Comparison of ENCODE assay signal across 1 cellular context in genomic region chr6:108001696-108002231, GRCh38.
TF ChIP-seq lines count a peak whose summit lies in the region.

No MANE protein-coding gene starts in this region.

TF ChIP-seq in HepG2, 621 proteins besides CTCF, POLR2A, EP300 and RAD21 (continued from another document and continues in another):
- TF ChIP-seq ZNF280D (CRISPR knock-in tag; IDR thresholded peaks at IDR 0.05) (0 out of 2 replicates have a peak, but pooled peaks have one; percentile 22), ZFY (CRISPR knock-in tag; IDR thresholded peaks at IDR 0.05) (0 out of 2 replicates have a peak, but pooled peaks have one; percentile 8), NFIC (IDR thresholded peaks at IDR 0.05; ENCODE audit: low read length) (peak; percentile 74; the same call in 1 of the 2 replicates), MNT (IDR thresholded peaks at IDR 0.05) (peak; percentile 9; the same call in 1 of the 2 replicates), ZSCAN29 (CRISPR knock-in tag; conservative IDR thresholded peaks at IDR 0.05) (0 out of 2 replicates have a peak, but pooled peaks have one; percentile 53), NR2F6 (IDR thresholded peaks at IDR 0.05) (peak; percentile 78), NR2F6 (CRISPR knock-in tag; IDR thresholded peaks at IDR 0.05) (peak; percentile 69), KDM1A (CRISPR knock-in tag; IDR thresholded peaks at IDR 0.05) (no peak), CENPBD1 (CRISPR knock-in tag; IDR thresholded peaks at IDR 0.05; ENCODE audit: borderline replicate concordance, low read depth) (no peak), ZNF7 (CRISPR knock-in tag; IDR thresholded peaks at IDR 0.05) (no peak), HNF4A (CRISPR knock-in tag; IDR thresholded peaks at IDR 0.05) (peak; percentile 67), ZBTB21 (CRISPR knock-in tag; IDR thresholded peaks at IDR 0.05) (no peak), KMT2B (CRISPR knock-in tag; IDR thresholded peaks at IDR 0.05) (peak; percentile 9; the same call in 1 of the 2 replicates), MED1 (CRISPR knock-in tag; IDR thresholded peaks at IDR 0.05) (peak; percentile 50; the same call in 1 of the 2 replicates), RXRB (CRISPR knock-in tag; IDR thresholded peaks at IDR 0.05; ENCODE audit: borderline replicate concordance) (peak; percentile 54), ZNF772 (CRISPR knock-in tag; IDR thresholded peaks at IDR 0.05) (peak; percentile 61; the same call in 1 of the 2 replicates), TBX2 (CRISPR knock-in tag; IDR thresholded peaks at IDR 0.05; ENCODE audit: borderline replicate concordance) (peak; percentile 86), DNMT3B (CRISPR knock-in tag; conservative IDR thresholded peaks at IDR 0.05) (no peak), ZNF468 (CRISPR knock-in tag; IDR thresholded peaks at IDR 0.05) (no peak), ZNF605 (CRISPR knock-in tag; IDR thresholded peaks at IDR 0.05) (no peak), SIX4 (CRISPR knock-in tag; IDR thresholded peaks at IDR 0.05) (peak; percentile 45; the same call in 1 of the 2 replicates), ZMYM4 (CRISPR knock-in tag; IDR thresholded peaks at IDR 0.05) (peak; percentile 69), ZNF644 (CRISPR knock-in tag; IDR thresholded peaks at IDR 0.05; ENCODE audit: low read depth) (0 out of 2 replicates have a peak, but pooled peaks have one; percentile 29), NCOR1 (IDR thresholded peaks at IDR 0.05; ENCODE audit: borderline replicate concordance, low read length) (peak; percentile 25; the same call in 1 of the 2 replicates), YY1 (IDR thresholded peaks at IDR 0.05; ENCODE audit: insufficient read depth, insufficient replicate concordance, low read depth, low read length) (peak; percentile 11), ARID5B (CRISPR knock-in tag; IDR thresholded peaks at IDR 0.05) (peak; percentile 72), TCF7 (IDR thresholded peaks at IDR 0.05; ENCODE audit: low read depth) (peak; percentile 80), NFE2L2 (IDR thresholded peaks at IDR 0.05; ENCODE audit: low read length) (no peak), ZMYM3 (CRISPR knock-in tag; IDR thresholded peaks at IDR 0.05) (peak; percentile 50; the same call in 1 of the 2 replicates), NR2F2 (IDR thresholded peaks at IDR 0.05; ENCODE audit: borderline replicate concordance, low read depth) (peak; percentile 59; the same call in 1 of the 2 replicates), ZNF101 (CRISPR knock-in tag; IDR thresholded peaks at IDR 0.05; ENCODE audit: borderline replicate concordance, low read depth) (no peak), THAP11 (CRISPR knock-in tag; IDR thresholded peaks at IDR 0.05) (peak; percentile 55), MLX (CRISPR knock-in tag; IDR thresholded peaks at IDR 0.05) (0 out of 2 replicates have a peak, but pooled peaks have one; percentile 28), LCORL (IDR thresholded peaks at IDR 0.05) (no peak), LCORL (CRISPR knock-in tag; IDR thresholded peaks at IDR 0.05) (peak; percentile 54; the same call in 1 of the 2 replicates), ZNF354B (CRISPR knock-in tag; IDR thresholded peaks at IDR 0.05) (no peak), ZSCAN9 (CRISPR knock-in tag; IDR thresholded peaks at IDR 0.05; ENCODE audit: borderline replicate concordance) (0 out of 2 replicates have a peak, but pooled peaks have one; percentile 17), ZNF33A (CRISPR knock-in tag; IDR thresholded peaks at IDR 0.05; ENCODE audit: borderline replicate concordance) (peak; percentile 38; the same call in 1 of the 2 replicates), ZBTB4 (CRISPR knock-in tag; IDR thresholded peaks at IDR 0.05; ENCODE audit: borderline replicate concordance) (no peak), ATF7-NPFF (CRISPR knock-in tag; IDR thresholded peaks at IDR 0.05; ENCODE audit: low read depth) (no peak)
- TF ChIP-seq, protein P1, sequence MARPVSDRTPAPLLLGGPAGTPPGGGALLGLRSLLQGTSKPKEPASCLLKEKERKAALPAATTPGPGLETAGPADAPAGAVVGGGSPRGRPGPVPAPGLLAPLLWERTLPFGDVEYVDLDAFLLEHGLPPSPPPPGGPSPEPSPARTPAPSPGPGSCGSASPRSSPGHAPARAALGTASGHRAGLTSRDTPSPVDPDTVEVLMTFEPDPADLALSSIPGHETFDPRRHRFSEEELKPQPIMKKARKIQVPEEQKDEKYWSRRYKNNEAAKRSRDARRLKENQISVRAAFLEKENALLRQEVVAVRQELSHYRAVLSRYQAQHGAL (CRISPR knock-in tag; IDR thresholded peaks at IDR 0.05; ENCODE audit: not compliant biosample characterization) = no peak
- TF ChIP-seq, protein P2, sequence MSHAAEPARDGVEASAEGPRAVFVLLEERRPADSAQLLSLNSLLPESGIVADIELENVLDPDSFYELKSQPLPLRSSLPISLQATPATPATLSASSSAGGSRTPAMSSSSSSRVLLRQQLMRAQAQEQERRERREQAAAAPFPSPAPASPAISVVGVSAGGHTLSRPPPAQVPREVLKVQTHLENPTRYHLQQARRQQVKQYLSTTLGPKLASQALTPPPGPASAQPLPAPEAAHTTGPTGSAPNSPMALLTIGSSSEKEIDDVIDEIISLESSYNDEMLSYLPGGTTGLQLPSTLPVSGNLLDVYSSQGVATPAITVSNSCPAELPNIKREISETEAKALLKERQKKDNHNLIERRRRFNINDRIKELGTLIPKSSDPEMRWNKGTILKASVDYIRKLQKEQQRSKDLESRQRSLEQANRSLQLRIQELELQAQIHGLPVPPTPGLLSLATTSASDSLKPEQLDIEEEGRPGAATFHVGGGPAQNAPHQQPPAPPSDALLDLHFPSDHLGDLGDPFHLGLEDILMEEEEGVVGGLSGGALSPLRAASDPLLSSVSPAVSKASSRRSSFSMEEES (CRISPR knock-in tag; IDR thresholded peaks at IDR 0.05) = peak; percentile 75
- TF ChIP-seq, protein P3, sequence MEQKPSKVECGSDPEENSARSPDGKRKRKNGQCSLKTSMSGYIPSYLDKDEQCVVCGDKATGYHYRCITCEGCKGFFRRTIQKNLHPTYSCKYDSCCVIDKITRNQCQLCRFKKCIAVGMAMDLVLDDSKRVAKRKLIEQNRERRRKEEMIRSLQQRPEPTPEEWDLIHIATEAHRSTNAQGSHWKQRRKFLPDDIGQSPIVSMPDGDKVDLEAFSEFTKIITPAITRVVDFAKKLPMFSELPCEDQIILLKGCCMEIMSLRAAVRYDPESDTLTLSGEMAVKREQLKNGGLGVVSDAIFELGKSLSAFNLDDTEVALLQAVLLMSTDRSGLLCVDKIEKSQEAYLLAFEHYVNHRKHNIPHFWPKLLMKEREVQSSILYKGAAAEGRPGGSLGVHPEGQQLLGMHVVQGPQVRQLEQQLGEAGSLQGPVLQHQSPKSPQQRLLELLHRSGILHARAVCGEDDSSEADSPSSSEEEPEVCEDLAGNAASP (CRISPR knock-in tag; IDR thresholded peaks at IDR 0.05; ENCODE audit: borderline replicate concordance) = peak; percentile 72; the same call in 1 of the 2 replicates
- TF ChIP-seq, protein P4, sequence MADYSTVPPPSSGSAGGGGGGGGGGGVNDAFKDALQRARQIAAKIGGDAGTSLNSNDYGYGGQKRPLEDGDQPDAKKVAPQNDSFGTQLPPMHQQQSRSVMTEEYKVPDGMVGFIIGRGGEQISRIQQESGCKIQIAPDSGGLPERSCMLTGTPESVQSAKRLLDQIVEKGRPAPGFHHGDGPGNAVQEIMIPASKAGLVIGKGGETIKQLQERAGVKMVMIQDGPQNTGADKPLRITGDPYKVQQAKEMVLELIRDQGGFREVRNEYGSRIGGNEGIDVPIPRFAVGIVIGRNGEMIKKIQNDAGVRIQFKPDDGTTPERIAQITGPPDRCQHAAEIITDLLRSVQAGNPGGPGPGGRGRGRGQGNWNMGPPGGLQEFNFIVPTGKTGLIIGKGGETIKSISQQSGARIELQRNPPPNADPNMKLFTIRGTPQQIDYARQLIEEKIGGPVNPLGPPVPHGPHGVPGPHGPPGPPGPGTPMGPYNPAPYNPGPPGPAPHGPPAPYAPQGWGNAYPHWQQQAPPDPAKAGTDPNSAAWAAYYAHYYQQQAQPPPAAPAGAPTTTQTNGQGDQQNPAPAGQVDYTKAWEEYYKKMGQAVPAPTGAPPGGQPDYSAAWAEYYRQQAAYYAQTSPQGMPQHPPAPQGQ (CRISPR knock-in tag; IDR thresholded peaks at IDR 0.05; ENCODE audit: borderline replicate concordance) = no peak
